In genomic region chr4:140653718-140654515, GRCh38 we compare ENCODE assay signal across 14 cellular contexts.
A peak's percentile ranks its signal among the peaks of the same experiment; 100 is the strongest.
DNase-seq lines count a peak whose midpoint lies in the region; ATAC-seq and TF ChIP-seq lines count a peak whose summit lies in the region.
"Had no signal": no experiment of that assay in that cellular context is flagged by ENCODE, and none has a peak within 500 bp of the region (broad histone marks: within the 10 kb centered on the region; RNA-seq: fewer than 3 reads in every experiment).

No MANE protein-coding gene starts in this region.

- H3K9ac ChIP-seq in neural cell (ENCODE audit: low read length) = no peak overlapping the region
- H3K9ac ChIP-seq: BLaER1 treated with 17β-estradiol and CSF1 and Interleukin-3, amounts not matched to agents 10 nM and 100 nM had no signal

- ATAC-seq in HG02759 (IDR thresholded peaks at IDR 0.05; ENCODE audit: unreplicated experiment) (no peak), psoas muscle (no peak), HG03280 (IDR thresholded peaks at IDR 0.05; ENCODE audit: unreplicated experiment) (no peak)
- ATAC-seq: naive thymus-derived CD4-positive, alpha-beta T cell had no signal

- no peaks in the 10 kb centered on the region for H3F3A ChIP-seq in neural cell (ENCODE audit: insufficient read depth, low read length, poor library complexity, severe bottlenecking)

- H3K4me3 ChIP-seq in AG09309 (ENCODE audit: control insufficient read depth, low read depth, low read length) (no peak overlapping the region), neural cell (ENCODE audit: low read length) (no peak overlapping the region), esophagus squamous epithelium (no peak overlapping the region), psoas muscle (no peak overlapping the region)
- H3K4me3 ChIP-seq: BLaER1 treated with 17β-estradiol and CSF1 and Interleukin-3, amounts not matched to agents 10 nM and 100 nM had no signal

- no peak overlapping the region for H2AFZ ChIP-seq in neural cell (ENCODE audit: low read depth, low read length)

- TF ChIP-seq RAD21 in neural cell (conservative IDR thresholded peaks at IDR 0.05) = no peak

- H3K4me1 ChIP-seq in esophagus squamous epithelium (peaks cover 0 to 3% (median 0%) of the 10 kb centered on the region in 3 donors), psoas muscle (no peaks in the 10 kb centered on the region)
- H3K4me1 ChIP-seq: BLaER1 treated with 17β-estradiol and CSF1 and Interleukin-3, amounts not matched to agents 10 nM and 100 nM had no signal

- H4K20me1 ChIP-seq in neural cell (ENCODE audit: insufficient read depth) = no peaks in the 10 kb centered on the region
- H4K20me1 ChIP-seq: BLaER1 treated with 17β-estradiol and CSF1 and Interleukin-3, amounts not matched to agents 10 nM and 100 nM had no signal

- no peaks in the 10 kb centered on the region for H3K27me3 ChIP-seq in neural cell (ENCODE audit: insufficient read depth, low read depth, low read length)
- no peaks in the 10 kb centered on the region for H3K27me3 ChIP-seq in esophagus squamous epithelium
- no peaks in the 10 kb centered on the region for H3K27me3 ChIP-seq in psoas muscle (ENCODE audit: insufficient read depth in 3 of 3, low read length in 2 of 3)
- H3K27me3 ChIP-seq: BLaER1 treated with 17β-estradiol and CSF1 and Interleukin-3, amounts not matched to agents 10 nM and 100 nM had no signal

- no peak for TF ChIP-seq EP300 in neural cell (conservative IDR thresholded peaks at IDR 0.05; ENCODE audit: poor library complexity, severe bottlenecking)

- intact Hi-C loops in esophagus squamous epithelium (cut with DNase I) = no loop called here
- intact Hi-C loops in psoas muscle (cut with DNase I) = no loop called here

- H3K36me3 ChIP-seq in neural cell (ENCODE audit: insufficient read depth, low read length) (peaks cover 18% of the 10 kb centered on the region), esophagus squamous epithelium (peaks cover 0 to 87% (median 10%) of the 10 kb centered on the region in 3 donors), psoas muscle (ENCODE audit: insufficient read depth in 1 of 2, low read depth in 1 of 2) (peaks cover 0 to 12% of the 10 kb centered on the region in 2 donors)

- H3K79me2 ChIP-seq in neural cell (replicated peaks; ENCODE audit: insufficient read depth, low read length) = no peaks in the 10 kb centered on the region

- no peaks in the 10 kb centered on the region for H3K9me2 ChIP-seq in neural cell (ENCODE audit: insufficient read depth, low read length)

- DNase-seq in AG09309 (ENCODE audit: low read depth) (peak; percentile 33), RPMI7951 (ENCODE audit: low read depth) (peak; percentile 66), fibroblast of peridontal ligament (ENCODE audit: extremely low read depth) (peak; percentile 92), esophagus squamous epithelium (lab: John Stamatoyannopoulos, UW) (no peak), psoas muscle (no peak)
- DNase-seq: amniotic stem cell; naive thymus-derived CD4-positive, alpha-beta T cell; NCI-H2107; SHP77 treated with DMSO at 0.1 percent for 48 hours had no signal

- no peak overlapping the region for H3K4me2 ChIP-seq in neural cell (ENCODE audit: low read length)
- H3K4me2 ChIP-seq: BLaER1 treated with 17β-estradiol and CSF1 and Interleukin-3, amounts not matched to agents 10 nM and 100 nM had no signal

- H3K9me3 ChIP-seq in neural cell (ENCODE audit: low read length) (no peaks in the 10 kb centered on the region), esophagus squamous epithelium (no peaks in the 10 kb centered on the region), psoas muscle (no peaks in the 10 kb centered on the region)
- H3K9me3 ChIP-seq: BLaER1 treated with 17β-estradiol and CSF1 and Interleukin-3, amounts not matched to agents 10 nM and 100 nM had no signal

- H3K27ac ChIP-seq in neural cell (ENCODE audit: low read length) (peak overlapping the region; percentile 22), esophagus squamous epithelium (no peak overlapping the region), psoas muscle (no peak overlapping the region)
- H3K27ac ChIP-seq: BLaER1 treated with 17β-estradiol and CSF1 and Interleukin-3, amounts not matched to agents 10 nM and 100 nM; HL-60 had no signal

- WGBS in esophagus squamous epithelium, 2 donors = 58 to 62% methylated on average over 8 of the region's 8 CpGs
- 68 to 74% (median 71%) methylated on average over 8 of the region's 8 CpGs for WGBS in psoas muscle, 3 donors

- no peak for TF ChIP-seq CTCF in AG09309 (IDR thresholded peaks at IDR 0.05; ENCODE audit: control insufficient read depth, insufficient read depth, low read depth, low read length, missing control alignments)
- no peak for TF ChIP-seq CTCF in neural cell (IDR thresholded peaks at IDR 0.05; ENCODE audit: poor library complexity, severe bottlenecking)
- TF ChIP-seq CTCF in esophagus squamous epithelium (IDR thresholded peaks at IDR 0.05) = no peak
- no peak for TF ChIP-seq CTCF in psoas muscle (IDR thresholded peaks at IDR 0.05)

- TF ChIP-seq POLR2A in esophagus squamous epithelium (IDR thresholded peaks at IDR 0.05) = no peak

TF ChIP-seq in neural cell, 6 proteins besides CTCF, POLR2A, EP300 and RAD21:
- no peak for TF ChIP-seq TAF1 (IDR thresholded peaks at IDR 0.05; ENCODE audit: low read depth)

Comparison
In these comparisons a context has a peak if more than half of its experiments do, and no peak if none do; other contexts are left out.
1. DNase-seq: peak in AG09309 (single experiment), RPMI7951 (single experiment) and fibroblast of peridontal ligament (single experiment); none in esophagus squamous epithelium (single experiment) and psoas muscle (0 of 2).